ENCODE assay signal across 12 cellular contexts in the genomic region with DNA sequence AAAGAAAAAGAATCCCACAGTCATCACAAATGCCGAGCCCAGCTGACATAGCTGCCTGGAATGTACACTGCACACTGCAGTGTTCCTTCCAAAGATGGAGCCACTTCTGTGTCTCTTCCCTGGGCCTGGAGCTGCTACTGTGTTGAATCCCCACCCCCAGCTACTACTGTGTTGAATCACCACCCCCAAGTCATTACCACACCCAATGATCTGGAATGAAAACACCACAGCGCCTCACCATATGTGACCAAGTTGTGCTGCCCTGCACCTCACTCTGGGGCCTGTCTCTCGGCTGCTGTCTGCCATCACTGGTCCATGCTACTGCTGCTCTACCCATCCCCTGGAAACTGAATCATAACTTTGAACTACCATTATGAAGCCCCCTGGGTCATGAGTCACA.
"Had no signal": no experiment of that assay in that cellular context is flagged by ENCODE, and none has a peak within 500 bp of the region (broad histone marks: within the 10 kb centered on the region; RNA-seq: fewer than 3 reads in every experiment).

No MANE protein-coding gene starts in this region.

- H3K27ac Mint-ChIP-seq: activated T-cell treated with anti-CD3 and anti-CD28 coated beads, Interleukin-2, amount 50 U/mL, for 24 hours; stimulated activated naive CD8-positive, alpha-beta T cell treated with anti-CD3 and anti-CD28 coated beads, Interleukin-15, amount 100 ng/mL, for 72 hours; T-helper 2 cell treated with Interferon-gamma antibody and Interleukin-4, amounts not matched to agents 5 μg/mL and 100 μg/mL, for 36 hours had no signal

- H3K4me1 Mint-ChIP-seq: stimulated activated naive CD8-positive, alpha-beta T cell treated with anti-CD3 and anti-CD28 coated beads, Interleukin-15, amount 100 ng/mL, for 72 hours had no signal

- DNase-seq: activated CD4-positive, alpha-beta T cell treated with anti-CD3 and anti-CD28 coated beads, Interleukin-2, amount 50 U/mL, for 1 hour; activated effector memory CD4-positive, alpha-beta T cell treated with Interleukin-2 at 50 U/mL for 16 hours; activated T-cell treated with anti-CD3 and anti-CD28 coated beads, Interleukin-2, amount 50 U/mL, for 24 hours; amniotic stem cell; esophagus squamous epithelium; heart right ventricle; left ventricle myocardium superior; stimulated activated CD4-positive, alpha-beta T cell treated with anti-CD3 and anti-CD28 coated beads, Interleukin-4, amount 100 ng/mL, for 24 hours; stimulated activated naive CD8-positive, alpha-beta T cell treated with anti-CD3 and anti-CD28 coated beads, Interleukin-15, amount 100 ng/mL, for 72 hours had no signal

- ATAC-seq: heart right ventricle; left ventricle myocardium superior; stimulated activated naive CD8-positive, alpha-beta T cell treated with anti-CD3 and anti-CD28 coated beads, Interleukin-15, amount 100 ng/mL, for 72 hours had no signal

- H3K4me3 Mint-ChIP-seq: activated T-cell treated with anti-CD3 and anti-CD28 coated beads, Interleukin-2, amount 50 U/mL, for 24 hours; stimulated activated naive CD8-positive, alpha-beta T cell treated with anti-CD3 and anti-CD28 coated beads, Interleukin-15, amount 100 ng/mL, for 72 hours; T-helper 2 cell treated with Interferon-gamma antibody and Interleukin-4, amounts not matched to agents 5 μg/mL and 100 μg/mL, for 36 hours had no signal

- H3K4me3 ChIP-seq: breast epithelium, esophagus squamous epithelium, heart right ventricle, thoracic aorta had no signal

- H3K27me3 Mint-ChIP-seq: activated T-cell treated with anti-CD3 and anti-CD28 coated beads, Interleukin-2, amount 50 U/mL, for 24 hours; stimulated activated naive CD8-positive, alpha-beta T cell treated with anti-CD3 and anti-CD28 coated beads, Interleukin-15, amount 100 ng/mL, for 72 hours had no signal
